1 cellular context compared by ENCODE assay signal in the genomic region with DNA sequence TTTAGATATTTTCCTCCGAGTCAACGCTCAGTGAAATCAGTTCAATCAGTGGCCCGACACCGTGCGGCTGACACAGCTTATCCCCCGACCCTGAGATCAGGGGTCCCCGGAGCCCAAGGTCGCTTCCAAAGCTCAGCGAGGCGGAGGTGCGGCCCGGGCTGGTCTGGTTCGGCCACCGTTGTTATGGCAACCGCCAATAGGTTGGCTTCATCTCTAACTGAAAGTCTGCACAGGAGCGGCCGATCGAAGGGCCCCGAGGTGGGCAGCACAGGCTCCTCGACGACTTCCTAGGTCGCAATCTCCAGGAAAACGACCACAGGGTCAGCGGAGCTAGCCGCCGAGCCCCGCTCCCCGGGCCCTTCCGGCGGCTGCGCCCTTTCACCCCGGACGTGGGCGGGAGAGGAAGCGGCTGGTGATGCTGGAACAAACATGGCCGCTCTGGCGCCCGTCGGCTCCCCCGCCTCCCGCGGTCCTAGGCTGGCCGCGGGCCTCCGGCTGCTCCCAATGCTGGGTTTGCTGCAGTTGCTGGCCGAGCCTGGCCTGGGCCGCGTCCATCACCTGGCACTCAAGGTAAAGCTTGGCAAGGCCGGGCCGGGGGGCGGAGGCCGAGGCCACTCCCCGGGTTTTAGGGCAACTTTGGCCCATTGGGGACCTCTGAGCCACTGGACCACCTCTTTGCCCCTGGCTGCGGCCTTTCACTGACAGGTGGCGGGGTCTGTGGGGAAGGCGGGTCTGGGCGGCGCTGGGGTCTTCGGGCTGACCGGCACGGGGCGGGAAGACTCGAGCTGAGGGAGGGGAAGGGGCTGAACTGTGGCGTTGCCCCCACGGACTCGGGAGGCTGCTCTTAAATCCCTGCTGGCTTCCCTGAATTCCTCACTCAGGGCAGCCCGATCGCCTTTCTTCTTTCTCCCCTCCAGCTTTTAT.
A peak's percentile ranks its signal among the peaks of the same experiment; 100 is the strongest.
TF ChIP-seq lines count a peak whose summit lies in the region.

A gene (plus strand): TSS at position 403 of the 924 bp plus-strand sequence. CDS start 27 bp downstream, at position 430.

TF ChIP-seq in K562, 482 proteins besides CTCF, POLR2A, EP300 and RAD21 (continued from another document and continues in another):
- TF ChIP-seq, protein P1, sequence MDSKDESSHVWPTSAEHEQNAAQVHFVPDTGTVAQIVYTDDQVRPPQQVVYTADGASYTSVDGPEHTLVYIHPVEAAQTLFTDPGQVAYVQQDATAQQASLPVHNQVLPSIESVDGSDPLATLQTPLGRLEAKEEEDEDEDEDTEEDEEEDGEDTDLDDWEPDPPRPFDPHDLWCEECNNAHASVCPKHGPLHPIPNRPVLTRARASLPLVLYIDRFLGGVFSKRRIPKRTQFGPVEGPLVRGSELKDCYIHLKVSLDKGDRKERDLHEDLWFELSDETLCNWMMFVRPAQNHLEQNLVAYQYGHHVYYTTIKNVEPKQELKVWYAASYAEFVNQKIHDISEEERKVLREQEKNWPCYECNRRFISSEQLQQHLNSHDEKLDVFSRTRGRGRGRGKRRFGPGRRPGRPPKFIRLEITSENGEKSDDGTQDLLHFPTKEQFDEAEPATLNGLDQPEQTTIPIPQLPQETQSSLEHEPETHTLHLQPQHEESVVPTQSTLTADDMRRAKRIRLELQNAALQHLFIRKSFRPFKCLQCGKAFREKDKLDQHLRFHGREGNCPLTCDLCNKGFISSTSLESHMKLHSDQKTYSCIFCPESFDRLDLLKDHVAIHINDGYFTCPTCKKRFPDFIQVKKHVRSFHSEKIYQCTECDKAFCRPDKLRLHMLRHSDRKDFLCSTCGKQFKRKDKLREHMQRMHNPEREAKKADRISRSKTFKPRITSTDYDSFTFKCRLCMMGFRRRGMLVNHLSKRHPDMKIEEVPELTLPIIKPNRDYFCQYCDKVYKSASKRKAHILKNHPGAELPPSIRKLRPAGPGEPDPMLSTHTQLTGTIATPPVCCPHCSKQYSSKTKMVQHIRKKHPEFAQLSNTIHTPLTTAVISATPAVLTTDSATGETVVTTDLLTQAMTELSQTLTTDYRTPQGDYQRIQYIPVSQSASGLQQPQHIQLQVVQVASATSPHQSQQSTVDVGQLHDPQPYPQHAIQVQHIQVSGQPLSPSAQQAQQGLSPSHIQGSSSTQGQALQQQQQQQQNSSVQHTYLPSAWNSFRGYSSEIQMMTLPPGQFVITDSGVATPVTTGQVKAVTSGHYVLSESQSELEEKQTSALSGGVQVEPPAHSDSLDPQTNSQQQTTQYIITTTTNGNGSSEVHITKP (IDR thresholded peaks at IDR 0.05; ENCODE audit: partially characterized antibody): peak; percentile 14
- TF ChIP-seq NRF1 (conservative IDR thresholded peaks at IDR 0.05 in 1 of 2, IDR thresholded peaks at IDR 0.05 in 1 of 2) (peak; percentile 77 to 80), MTA3 (IDR thresholded peaks at IDR 0.05; ENCODE audit: borderline replicate concordance) (peak; percentile 58; the same call in 1 of the 2 replicates), TAF1 (IDR thresholded peaks at IDR 0.05; ENCODE audit: control insufficient read depth, extremely low read depth, insufficient read depth, low read length, severe bottlenecking) (peak; percentile 97), NFRKB (IDR thresholded peaks at IDR 0.05; ENCODE audit: low read depth) (peak; percentile 87), POLR2G (IDR thresholded peaks at IDR 0.05; ENCODE audit: low read depth, low read length) (peak; percentile 96), PHF21A (IDR thresholded peaks at IDR 0.05; ENCODE audit: borderline replicate concordance, low read depth) (no peak), ZC3H4 (CRISPR knock-in tag; IDR thresholded peaks at IDR 0.05; ENCODE audit: borderline replicate concordance) (no peak), GABPA (tag; conservative IDR thresholded peaks at IDR 0.05; ENCODE audit: low read depth) (peak; percentile 96), PTRF (tag; IDR thresholded peaks at IDR 0.05) (no peak), TSC22D4 (tag; IDR thresholded peaks at IDR 0.05) (no peak), ZNF644 (tag; IDR thresholded peaks at IDR 0.05; ENCODE audit: low read depth) (no peak), TAL1 (IDR thresholded peaks at IDR 0.05) (no peak), HCFC1 (IDR thresholded peaks at IDR 0.05; ENCODE audit: low read depth, low read length) (peak; percentile 71), U2AF2 (optimal IDR thresholded peaks at IDR 0.05; ENCODE audit: low read depth, low read length) (no peak), ZNF24 (IDR thresholded peaks at IDR 0.05) (no peak), HDGF (IDR thresholded peaks at IDR 0.05) (no peak)
- TF ChIP-seq, protein P2, sequence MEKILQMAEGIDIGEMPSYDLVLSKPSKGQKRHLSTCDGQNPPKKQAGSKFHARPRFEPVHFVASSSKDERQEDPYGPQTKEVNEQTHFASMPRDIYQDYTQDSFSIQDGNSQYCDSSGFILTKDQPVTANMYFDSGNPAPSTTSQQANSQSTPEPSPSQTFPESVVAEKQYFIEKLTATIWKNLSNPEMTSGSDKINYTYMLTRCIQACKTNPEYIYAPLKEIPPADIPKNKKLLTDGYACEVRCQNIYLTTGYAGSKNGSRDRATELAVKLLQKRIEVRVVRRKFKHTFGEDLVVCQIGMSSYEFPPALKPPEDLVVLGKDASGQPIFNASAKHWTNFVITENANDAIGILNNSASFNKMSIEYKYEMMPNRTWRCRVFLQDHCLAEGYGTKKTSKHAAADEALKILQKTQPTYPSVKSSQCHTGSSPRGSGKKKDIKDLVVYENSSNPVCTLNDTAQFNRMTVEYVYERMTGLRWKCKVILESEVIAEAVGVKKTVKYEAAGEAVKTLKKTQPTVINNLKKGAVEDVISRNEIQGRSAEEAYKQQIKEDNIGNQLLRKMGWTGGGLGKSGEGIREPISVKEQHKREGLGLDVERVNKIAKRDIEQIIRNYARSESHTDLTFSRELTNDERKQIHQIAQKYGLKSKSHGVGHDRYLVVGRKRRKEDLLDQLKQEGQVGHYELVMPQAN (IDR thresholded peaks at IDR 0.05; ENCODE audit: borderline replicate concordance): peak; percentile 42; the same call in 1 of the 2 replicates
- TF ChIP-seq, protein P3, sequence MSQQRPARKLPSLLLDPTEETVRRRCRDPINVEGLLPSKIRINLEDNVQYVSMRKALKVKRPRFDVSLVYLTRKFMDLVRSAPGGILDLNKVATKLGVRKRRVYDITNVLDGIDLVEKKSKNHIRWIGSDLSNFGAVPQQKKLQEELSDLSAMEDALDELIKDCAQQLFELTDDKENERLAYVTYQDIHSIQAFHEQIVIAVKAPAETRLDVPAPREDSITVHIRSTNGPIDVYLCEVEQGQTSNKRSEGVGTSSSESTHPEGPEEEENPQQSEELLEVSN (IDR thresholded peaks at IDR 0.05; ENCODE audit: borderline replicate concordance in 1 of 2, extremely low read depth in 1 of 2, insufficient read depth in 1 of 2, insufficient read length in 1 of 2, low read depth in 1 of 2, low read length in 1 of 2, poor library complexity in 1 of 2, severe bottlenecking in 1 of 2): peak; percentile 17 to 48
- TF ChIP-seq, protein P4, sequence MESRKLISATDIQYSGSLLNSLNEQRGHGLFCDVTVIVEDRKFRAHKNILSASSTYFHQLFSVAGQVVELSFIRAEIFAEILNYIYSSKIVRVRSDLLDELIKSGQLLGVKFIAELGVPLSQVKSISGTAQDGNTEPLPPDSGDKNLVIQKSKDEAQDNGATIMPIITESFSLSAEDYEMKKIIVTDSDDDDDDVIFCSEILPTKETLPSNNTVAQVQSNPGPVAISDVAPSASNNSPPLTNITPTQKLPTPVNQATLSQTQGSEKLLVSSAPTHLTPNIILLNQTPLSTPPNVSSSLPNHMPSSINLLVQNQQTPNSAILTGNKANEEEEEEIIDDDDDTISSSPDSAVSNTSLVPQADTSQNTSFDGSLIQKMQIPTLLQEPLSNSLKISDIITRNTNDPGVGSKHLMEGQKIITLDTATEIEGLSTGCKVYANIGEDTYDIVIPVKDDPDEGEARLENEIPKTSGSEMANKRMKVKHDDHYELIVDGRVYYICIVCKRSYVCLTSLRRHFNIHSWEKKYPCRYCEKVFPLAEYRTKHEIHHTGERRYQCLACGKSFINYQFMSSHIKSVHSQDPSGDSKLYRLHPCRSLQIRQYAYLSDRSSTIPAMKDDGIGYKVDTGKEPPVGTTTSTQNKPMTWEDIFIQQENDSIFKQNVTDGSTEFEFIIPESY (CRISPR knock-in tag; IDR thresholded peaks at IDR 0.05): 0 out of 2 replicates have a peak, but pooled peaks have one; percentile 58
- TF ChIP-seq, protein P5, sequence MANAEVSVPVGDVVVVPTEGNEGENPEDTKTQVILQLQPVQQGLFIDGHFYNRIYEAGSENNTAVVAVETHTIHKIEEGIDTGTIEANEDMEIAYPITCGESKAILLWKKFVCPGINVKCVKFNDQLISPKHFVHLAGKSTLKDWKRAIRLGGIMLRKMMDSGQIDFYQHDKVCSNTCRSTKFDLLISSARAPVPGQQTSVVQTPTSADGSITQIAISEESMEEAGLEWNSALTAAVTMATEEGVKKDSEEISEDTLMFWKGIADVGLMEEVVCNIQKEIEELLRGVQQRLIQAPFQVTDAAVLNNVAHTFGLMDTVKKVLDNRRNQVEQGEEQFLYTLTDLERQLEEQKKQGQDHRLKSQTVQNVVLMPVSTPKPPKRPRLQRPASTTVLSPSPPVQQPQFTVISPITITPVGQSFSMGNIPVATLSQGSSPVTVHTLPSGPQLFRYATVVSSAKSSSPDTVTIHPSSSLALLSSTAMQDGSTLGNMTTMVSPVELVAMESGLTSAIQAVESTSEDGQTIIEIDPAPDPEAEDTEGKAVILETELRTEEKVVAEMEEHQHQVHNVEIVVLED (CRISPR knock-in tag; IDR thresholded peaks at IDR 0.05): peak; percentile 24
- TF ChIP-seq, protein P6, sequence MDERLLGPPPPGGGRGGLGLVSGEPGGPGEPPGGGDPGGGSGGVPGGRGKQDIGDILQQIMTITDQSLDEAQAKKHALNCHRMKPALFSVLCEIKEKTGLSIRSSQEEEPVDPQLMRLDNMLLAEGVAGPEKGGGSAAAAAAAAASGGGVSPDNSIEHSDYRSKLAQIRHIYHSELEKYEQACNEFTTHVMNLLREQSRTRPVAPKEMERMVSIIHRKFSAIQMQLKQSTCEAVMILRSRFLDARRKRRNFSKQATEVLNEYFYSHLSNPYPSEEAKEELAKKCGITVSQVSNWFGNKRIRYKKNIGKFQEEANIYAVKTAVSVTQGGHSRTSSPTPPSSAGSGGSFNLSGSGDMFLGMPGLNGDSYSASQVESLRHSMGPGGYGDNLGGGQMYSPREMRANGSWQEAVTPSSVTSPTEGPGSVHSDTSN (CRISPR knock-in tag; IDR thresholded peaks at IDR 0.05; ENCODE audit: low read depth): no peak
- TF ChIP-seq, protein P6 (tag; conservative IDR thresholded peaks at IDR 0.05; ENCODE audit: low read depth): no peak
- TF ChIP-seq, protein P7, sequence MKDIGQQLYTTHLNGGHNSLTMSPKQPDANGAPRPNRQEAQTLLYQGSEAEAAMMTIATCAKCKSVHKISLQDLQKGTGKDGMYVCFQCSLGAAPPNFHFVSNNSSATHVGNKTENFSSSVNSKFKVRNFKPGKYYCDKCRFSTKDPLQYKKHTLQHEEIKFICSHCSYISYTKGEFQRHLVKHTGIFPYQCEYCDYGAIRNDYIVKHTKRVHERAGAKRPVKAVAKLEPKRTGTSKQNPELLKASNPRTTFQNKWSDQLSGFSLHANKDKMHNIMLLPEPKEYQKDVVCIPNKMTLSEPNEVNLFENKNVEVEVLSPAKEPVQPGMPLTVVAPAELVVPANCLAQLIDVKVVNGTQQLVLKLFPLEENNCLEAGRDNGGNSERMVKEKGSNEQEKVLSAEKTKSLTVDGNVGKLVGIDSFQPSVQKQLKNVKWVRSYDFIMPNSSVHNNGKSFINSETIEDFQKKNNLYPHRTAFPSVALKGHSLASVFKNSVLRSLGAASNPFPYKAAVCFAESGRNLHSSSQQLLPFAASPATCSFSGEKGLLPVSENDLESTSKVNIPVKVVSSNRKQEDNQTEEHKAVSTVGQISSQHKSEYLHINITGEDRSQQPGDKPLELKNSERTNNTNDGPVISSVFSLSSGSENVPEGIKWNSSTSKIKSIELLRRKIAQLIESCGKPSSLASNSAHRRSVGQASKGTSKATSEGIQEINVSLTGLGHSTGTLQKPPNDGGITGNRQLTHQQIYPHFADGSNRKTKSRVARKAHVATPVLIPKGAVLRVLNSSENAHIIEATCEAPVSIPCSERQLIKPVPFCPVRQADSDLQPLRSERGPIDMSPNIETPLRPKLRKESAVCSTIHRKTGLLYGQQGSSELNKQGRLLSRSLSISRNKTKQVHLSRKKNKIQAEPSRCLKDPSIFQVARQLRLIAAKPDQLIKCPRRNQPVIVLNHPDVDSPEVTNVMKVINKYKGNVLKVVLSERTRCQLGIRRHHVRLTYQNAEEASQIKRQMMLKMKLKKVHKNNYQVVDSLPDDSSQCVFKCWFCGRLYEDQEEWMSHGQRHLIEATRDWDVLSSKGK (CRISPR knock-in tag; IDR thresholded peaks at IDR 0.05): no peak
